ENCODE assay signal across 9 cellular contexts in genomic region chr14:23694085-23694975, GRCh38. TPM values are rescaled to one million over a fixed set of nuclear protein-coding genes. Genes with fewer than 3 reads are reported as not detected.
A peak's percentile ranks its signal among the peaks of the same experiment; 100 is the strongest.
DNase-seq lines count a peak whose midpoint lies in the region; ATAC-seq and TF ChIP-seq lines count a peak whose summit lies in the region.
"Had no signal": no experiment of that assay in that cellular context is flagged by ENCODE, and none has a peak within 500 bp of the region (broad histone marks: within the 10 kb centered on the region; RNA-seq: fewer than 3 reads in every experiment).

No MANE protein-coding gene starts in this region.

- no peak for TF ChIP-seq CTCF in BJ (IDR thresholded peaks at IDR 0.05; ENCODE audit: insufficient read depth, low read depth, low read length)

- H3K36me3 ChIP-seq in BJ (ENCODE audit: control insufficient read depth, insufficient read depth, low read length) (no peaks in the 10 kb centered on the region), HUES64 (ENCODE audit: insufficient read depth, low read length) (no peaks in the 10 kb centered on the region)

- H3K9ac ChIP-seq in HUES64 (ENCODE audit: low read depth, low read length), result peak overlapping the region; percentile 40; the same call in 1 of the 2 replicates

- 33% methylated on average over 9 of the region's 9 CpGs for WGBS in HUES64

- peaks cover 2% of the 10 kb centered on the region; the same call in 1 of the 2 replicates for H3K27me3 ChIP-seq in BJ (ENCODE audit: control insufficient read depth, insufficient read depth, low read length)
- no peaks in the 10 kb centered on the region for H3K27me3 ChIP-seq in HUES64 (ENCODE audit: insufficient read depth, low read length)

- DNase-seq in BJ (ENCODE audit: low read depth) (peak; percentile 4), amniotic stem cell (lab: John Stamatoyannopoulos, UW) (peak; percentile 27), kidney glomerular epithelial cell (lab: John Stamatoyannopoulos, UW) (peak; percentile 6), HCEC 1CT (no peak)
- DNase-seq: Karpas-422 had no signal

- H3K4me3 ChIP-seq in BJ (ENCODE audit: low read depth, low read length), result no peak overlapping the region
- peak overlapping the region; percentile 60; the same call in 1 of the 2 replicates for H3K4me3 ChIP-seq in HUES64 (ENCODE audit: low read length)

- peaks cover 11% of the 10 kb centered on the region for H3K9me3 ChIP-seq in HUES64 (ENCODE audit: insufficient read depth, low read depth, low read length)

- POLR2A ChIA-PET in BJ (lab: Charles Lee), result interaction anchor here (0.6 kb wide), 1 partner anchor 502 kb away, joined by 8 read pairs; no protein-coding TSS in a partner anchor

- H3K4me1 ChIP-seq in HUES64 (ENCODE audit: insufficient read depth, low read length), result peaks cover 28% of the 10 kb centered on the region

- H3K27ac ChIP-seq in HUES64 (ENCODE audit: low read depth, low read length), result peak overlapping the region; percentile 2; the same call in 1 of the 2 replicates

- ATAC-seq in GM18861 (IDR thresholded peaks at IDR 0.05; ENCODE audit: unreplicated experiment) (no peak), GM18520 (IDR thresholded peaks at IDR 0.05; ENCODE audit: unreplicated experiment) (no peak), HG02642 (IDR thresholded peaks at IDR 0.05; ENCODE audit: poor library complexity, unreplicated experiment) (no peak)

- CTCF ChIA-PET in BJ (lab: Yijun Ruan, JAX), result interaction anchor here (0.6 to 2.0 kb wide), 8 partner anchors 11 to 62 kb away, joined by 3 to 6 read pairs (median 4); no protein-coding TSS in a partner anchor

RNA-seq across cellular contexts. Expression of gene DHRS2, which starts 58.2 kb away (rescaled TPM):
- polyA plus RNA-seq in BJ (2011; rRNA removed), result 0.13 and 0.16 TPM in 2 replicates
- polyA minus RNA-seq in BJ (2011; rRNA and poly(A)+ RNA removed), result not detected in 2 replicates
- 1.7 TPM for polyA plus RNA-seq in HUES64 (2013, experiment 1 of 2)
- polyA plus RNA-seq in HUES64 (2013, experiment 2 of 2), result 2.5 TPM
